ENCODE assay signal across 29 cellular contexts in genomic region chr6:69181964-69182363, GRCh38.
"Had no signal": no experiment of that assay in that cellular context is flagged by ENCODE, and none has a peak within 500 bp of the region (broad histone marks: within the 10 kb centered on the region; RNA-seq: fewer than 3 reads in every experiment).

No MANE protein-coding gene starts in this region.

- DNase-seq: Karpas-422, MM.1S, MV-4-11, NCI-H1092, NCI-H1105, NCI-H1417 treated with DMSO at 0.1 percent for 48 hours, NCI-H1436 treated with DMSO at 0.1 percent for 48 hours, NCI-H1694 treated with DMSO at 0.1 percent for 48 hours, NCI-H187 treated with DMSO at 0.1 percent for 48 hours, NCI-H2029, NCI-H2081, NCI-H2171 treated with DMSO at 0.1 percent for 48 hours, NCI-H2227 treated with DMSO at 0.1 percent for 48 hours, NCI-H345, NCI-H510A, NCI-H524, NCI-H526, NCI-H69, NCI-H748 treated with DMSO at 0.1 percent for 48 hours, NCI-H82, OCI-M1, PC-3, Peyer's patch, Right ventricle myocardium superior, RPMI8226, SHP77 treated with DMSO at 0.1 percent for 48 hours, SK-N-SH, SW 1271, T-helper 1 cell had no signal

- ATAC-seq: PC-3 had no signal
